Comparison of ENCODE assay signal across 9 cellular contexts in the genomic region with DNA sequence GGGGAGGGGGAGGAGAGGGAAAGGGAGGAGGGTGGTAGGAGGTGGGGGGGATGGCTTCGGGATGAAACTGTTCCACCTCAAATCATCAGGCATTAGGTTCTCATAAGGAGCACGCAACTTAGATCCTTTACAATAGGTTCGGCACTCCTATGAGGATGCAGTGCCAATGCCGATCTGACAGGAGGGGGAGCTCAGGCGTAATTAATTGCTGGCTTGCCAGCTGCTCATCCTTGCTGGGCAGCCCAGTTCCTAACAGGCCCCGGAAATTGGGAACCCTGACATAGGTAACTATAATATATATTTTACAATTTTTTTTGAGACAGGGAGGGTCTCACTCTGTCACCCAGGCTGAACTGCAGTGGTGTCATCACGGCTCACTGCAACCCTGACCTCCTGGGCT.
A peak's percentile ranks its signal among the peaks of the same experiment; 100 is the strongest.
DNase-seq lines count a peak whose midpoint lies in the region; ATAC-seq and TF ChIP-seq lines count a peak whose summit lies in the region.
"Had no signal": no experiment of that assay in that cellular context is flagged by ENCODE, and none has a peak within 500 bp of the region (broad histone marks: within the 10 kb centered on the region; RNA-seq: fewer than 3 reads in every experiment).

No MANE protein-coding gene starts in this region.

- H3K27me3 ChIP-seq in parathyroid adenoma (ENCODE audit: control insufficient read depth, insufficient read depth, low read length) (no peaks in the 10 kb centered on the region), spleen (replicated peaks in 1 of 7) (peaks cover 0 to 54% (median 6%) of the 10 kb centered on the region in 7 donors)

- no peak overlapping the region for H3K9ac ChIP-seq in parathyroid adenoma

- H3K27ac ChIP-seq in parathyroid adenoma (no peak overlapping the region), spleen (no peak overlapping the region)

- H3K79me2 ChIP-seq in parathyroid adenoma, result no peaks in the 10 kb centered on the region

- ATAC-seq in esophagus mucosa, result peak; percentile 51

- H3K9me3 ChIP-seq in parathyroid adenoma (ENCODE audit: control insufficient read depth, low read length) (no peaks in the 10 kb centered on the region), spleen (no peaks in the 10 kb centered on the region)

- H3K4me1 ChIP-seq in parathyroid adenoma (no peaks in the 10 kb centered on the region), spleen (peaks cover 0 to 11% (median 0%) of the 10 kb centered on the region in 6 donors)

- TF ChIP-seq CTCF in parathyroid adenoma (IDR thresholded peaks at IDR 0.05), result peak; percentile 24
- peak in 5 of 11 experiments; percentile 21 to 38 (median 33) for TF ChIP-seq CTCF in spleen (IDR thresholded peaks at IDR 0.05 in 8 of 11, conservative IDR thresholded peaks at IDR 0.05 in 3 of 11)

- whole genome bisulfite sequencing in spleen, 5 donors, result 44 to 56% (median 48%) methylated on average over 7 of the region's 7 CpGs

- no peak overlapping the region for H2AFZ ChIP-seq in parathyroid adenoma

- peak; percentile 56 for DNase-seq in DMS 273 (lab: John Stamatoyannopoulos, UW; ENCODE audit: unreplicated experiment)
- DNase-seq in DMS 273 treated with DMSO at 0.1 percent for 48 hours (lab: John Stamatoyannopoulos, UW), result no peak
- peak; percentile 45 for DNase-seq in NCI-H1092 treated with DMSO at 0.1 percent for 48 hours (lab: John Stamatoyannopoulos, UW)
- no peak for DNase-seq in spleen
- DNase-seq in NCI-H774 (lab: John Stamatoyannopoulos, UW), result no peak
- no peak for DNase-seq in NCI-H226
- DNase-seq: activated CD4-positive, alpha-beta T cell treated with anti-CD3 and anti-CD28 coated beads, Interleukin-2, amount 10 ng/mL, durations not matched to agents 7 days and 5 days had no signal

- H3K36me3 ChIP-seq in parathyroid adenoma (ENCODE audit: control insufficient read depth, insufficient read depth, low read length) (no peaks in the 10 kb centered on the region), spleen (no peaks in the 10 kb centered on the region)

- intact Hi-C loops in spleen (cut with DNase I; ENCODE audit: low total_unique reads), result loop anchor here (10.0 kb wide), 1 partner anchor 1775 kb away; no protein-coding TSS in a partner anchor

- no peak for TF ChIP-seq POLR2A in spleen (IDR thresholded peaks at IDR 0.05)

- H3K4me3 ChIP-seq in parathyroid adenoma (ENCODE audit: low read depth, low read length) (no peak overlapping the region), spleen (no peak overlapping the region)

- H3K4me2 ChIP-seq in parathyroid adenoma (ENCODE audit: low read length), result no peak overlapping the region

Comparison
In these comparisons a context has a peak if more than half of its experiments do, and no peak if none do; other contexts are left out.
1. DNase-seq: peak in DMS 273 (single experiment) and NCI-H1092 treated with DMSO at 0.1 percent for 48 hours (single experiment); none in DMS 273 treated with DMSO at 0.1 percent for 48 hours (single experiment), spleen (single experiment), NCI-H774 (single experiment) and NCI-H226 (single experiment).